In genomic region chr9:3962467-3962866, GRCh38 we compare ENCODE assay signal across 8 cellular contexts.
DNase-seq lines count a peak whose midpoint lies in the region; ATAC-seq and TF ChIP-seq lines count a peak whose summit lies in the region.

No MANE protein-coding gene starts in this region.

- in situ Hi-C loops in ACHN (cut with HindIII; ENCODE audit: low pct_ligation_motif_present, low pct_unique_long_range_greater_than_20kb, low sequenced_read_pairs): no loop called here

- H3K27me3 ChIP-seq in left lung: no peaks in the 10 kb centered on the region

- no peak for TF ChIP-seq CTCF in left lung (IDR thresholded peaks at IDR 0.05)

- no peak overlapping the region for H3K27ac ChIP-seq in left lung

- H3K36me3 ChIP-seq in left lung: no peaks in the 10 kb centered on the region

- H3K9me3 ChIP-seq in left lung: no peaks in the 10 kb centered on the region

- intact Hi-C loops in left lung (cut with DNase I) (no loop called here), posterior cingulate gyrus (cut with DNase I) (no loop called here)

- ATAC-seq in left lung: peak; percentile 71

- no peak overlapping the region for H3K4me3 ChIP-seq in left lung

- peak; percentile 17 for DNase-seq in AG08396 (ENCODE audit: low spot score)
- DNase-seq in HuH-7.5 (ENCODE audit: low spot score): peak; percentile 23
- peak; percentile 45 for DNase-seq in amniotic epithelial cell (ENCODE audit: low read depth)
- no peak for DNase-seq in left lung
- no peak for DNase-seq in NOMO-1 (lab: John Stamatoyannopoulos, UW; ENCODE audit: unreplicated experiment in 2 of 2)
- DNase-seq in NCI-H146 (lab: John Stamatoyannopoulos, UW): no peak
- no peak for DNase-seq in ACHN
- DNase-seq in posterior cingulate gyrus: no peak

- H3K4me1 ChIP-seq in left lung: peaks cover 0 to 17% of the 10 kb centered on the region in 2 donors

Comparison
In these comparisons a context has a peak if more than half of its experiments do, and no peak if none do; other contexts are left out.
1. DNase-seq: peak in AG08396 (single experiment), HuH-7.5 (single experiment) and amniotic epithelial cell (single experiment); none in left lung (0 of 2), NOMO-1 (0 of 2), NCI-H146 (single experiment), ACHN (single experiment) and posterior cingulate gyrus (0 of 10).